ENCODE assay signal across 14 cellular contexts in the genomic region with DNA sequence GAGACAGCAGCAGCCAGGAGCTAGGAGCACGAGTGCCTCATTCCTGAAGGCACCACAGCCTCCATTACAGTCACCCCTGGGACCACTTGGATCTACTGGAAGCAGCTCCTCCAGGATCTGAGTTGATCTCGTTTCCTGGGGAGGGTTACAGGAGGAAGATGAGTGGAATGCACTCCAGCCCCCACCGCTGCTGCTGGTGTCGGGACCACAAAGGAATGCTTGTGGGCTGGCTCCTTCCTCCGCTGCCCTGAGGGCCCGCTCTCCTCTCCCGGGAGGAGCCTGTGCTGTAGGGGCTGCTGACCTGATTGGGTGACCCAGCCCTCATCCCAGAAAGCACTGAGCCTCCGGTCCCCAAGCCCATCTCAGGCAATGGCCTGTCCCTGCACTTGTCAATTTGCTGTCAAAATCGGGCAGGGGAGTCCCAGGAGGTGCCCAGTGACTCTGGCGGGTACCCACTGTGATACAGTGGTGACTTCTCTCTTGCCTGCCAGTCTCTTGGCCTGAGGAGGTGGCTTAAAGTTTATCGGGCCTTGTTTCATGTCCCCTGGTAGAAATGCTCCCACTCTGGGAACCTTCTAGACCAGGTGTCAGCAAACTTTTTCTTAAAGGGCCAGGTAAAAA. TPM values are rescaled to one million over a fixed set of nuclear protein-coding genes. Genes with fewer than 3 reads are reported as not detected.
DNase-seq lines count a peak whose midpoint lies in the region; ATAC-seq and TF ChIP-seq lines count a peak whose summit lies in the region.
"Had no signal": no experiment of that assay in that cellular context is flagged by ENCODE, and none has a peak within 500 bp of the region (broad histone marks: within the 10 kb centered on the region; RNA-seq: fewer than 3 reads in every experiment).

No MANE protein-coding gene starts in this region.

- ATAC-seq in HG03045 (IDR thresholded peaks at IDR 0.05; ENCODE audit: unreplicated experiment) (no peak), body of pancreas (no peak)
- ATAC-seq: PC-3 had no signal

- no peak overlapping the region for H3K9ac ChIP-seq in skeletal muscle tissue (ENCODE audit: low read depth in 1 of 3, low read length in 3 of 3)

- H3K27me3 ChIP-seq in SJCRH30 (no peaks in the 10 kb centered on the region), skeletal muscle tissue (ENCODE audit: control insufficient read depth in 3 of 3, insufficient read depth in 3 of 3, low read length in 3 of 3) (no peaks in the 10 kb centered on the region), body of pancreas (no peaks in the 10 kb centered on the region)
- H3K27me3 ChIP-seq: esophagus muscularis mucosa had no signal

- H3K4me3 ChIP-seq in SJCRH30 (no peak overlapping the region), skeletal muscle tissue (ENCODE audit: low read length in 3 of 3) (no peak overlapping the region), body of pancreas (no peak overlapping the region)
- H3K4me3 ChIP-seq: esophagus muscularis mucosa had no signal

- TF ChIP-seq POLR2A in body of pancreas (IDR thresholded peaks at IDR 0.05) = no peak

- no peak overlapping the region for H3K27ac ChIP-seq in SJCRH30
- peak overlapping the region; percentile 59 for H3K27ac ChIP-seq in skeletal muscle tissue (ENCODE audit: low read depth, low read length)
- H3K27ac ChIP-seq in body of pancreas = peak overlapping the region in 1 of 4 donors; percentile 25

- TF ChIP-seq CTCF in body of pancreas (IDR thresholded peaks at IDR 0.05) = no peak

- intact Hi-C loops in body of pancreas (cut with DNase I) = no loop called here

- H3K4me1 ChIP-seq in SJCRH30 (peaks cover 22% of the 10 kb centered on the region), skeletal muscle tissue (ENCODE audit: control insufficient read depth in 3 of 3, insufficient read depth in 3 of 3, low read length in 3 of 3) (peaks cover 22 to 30% (median 22%) of the 10 kb centered on the region in 3 donors), body of pancreas (peaks cover 25% of the 10 kb centered on the region)

- WGBS in body of pancreas, 2 donors = 80 to 82% methylated on average over 5 to 11 of the region's 11 CpGs

- no peaks in the 10 kb centered on the region for H3K36me3 ChIP-seq in SJCRH30
- H3K36me3 ChIP-seq in skeletal muscle tissue (ENCODE audit: control insufficient read depth in 3 of 3, insufficient read depth in 3 of 3, low read length in 3 of 3) = peaks cover 29 to 40% (median 40%) of the 10 kb centered on the region in 3 donors
- peaks cover 0 to 6% of the 10 kb centered on the region in 2 donors for H3K36me3 ChIP-seq in body of pancreas (replicated peaks in 1 of 2; ENCODE audit: insufficient read depth in 1 of 2, low read depth in 2 of 2)

- peak; percentile 80 for DNase-seq in ELR (ENCODE audit: low read depth)
- DNase-seq in SJCRH30 = peak; percentile 60 to 61
- DNase-seq in glomerular visceral epithelial cell (ENCODE audit: extremely low spot score) = peak; percentile 76
- DNase-seq in iPS-NIHi7 (ENCODE audit: extremely low spot score) = no peak
- DNase-seq in body of pancreas = no peak
- no peak for DNase-seq in stimulated activated CD4-positive, alpha-beta T cell treated with anti-CD3 and anti-CD28 coated beads, Interleukin-15, amount 100 ng/mL, for 24 hours
- DNase-seq: cortex of kidney, NCI-H1092 treated with DMSO at 0.1 percent for 48 hours, NCI-H2227 treated with DMSO at 0.1 percent for 48 hours, PC-3, posterior cingulate gyrus had no signal

- no peaks in the 10 kb centered on the region for H3K9me3 ChIP-seq in SJCRH30 (replicated peaks)
- H3K9me3 ChIP-seq in skeletal muscle tissue (ENCODE audit: control insufficient read depth in 3 of 3, low read length in 3 of 3) = no peaks in the 10 kb centered on the region
- H3K9me3 ChIP-seq in body of pancreas = no peaks in the 10 kb centered on the region
- H3K9me3 ChIP-seq: esophagus muscularis mucosa had no signal

RNA-seq across cellular contexts. Expression of a gene that starts 23.1 kb away (rescaled TPM):
- 7.0 and 8.8 TPM in 2 replicates for total RNA-seq in SJCRH30 (2014; rRNA removed; shearing (Covaris generic))
- 23.0 TPM for total RNA-seq in skeletal muscle tissue
- 10 to 100 TPM in 1 of 2 donors, 1 to 10 TPM in 1; 6.6 to 27.0 TPM for total RNA-seq in body of pancreas

RNA-seq across cellular contexts. Expression of a gene that starts 35.5 kb away (rescaled TPM):
- total RNA-seq in SJCRH30 (2014; rRNA removed; shearing (Covaris generic)) = 25.9 and 30.1 TPM in 2 replicates
- total RNA-seq in skeletal muscle tissue (15.1 TPM), body of pancreas (10 to 100 TPM; 14.2 to 17.9 TPM)

RNA-seq across cellular contexts. Expression of a gene that starts 59.6 kb away (rescaled TPM):
- 13.1 and 17.7 TPM in 2 replicates for total RNA-seq in SJCRH30 (2014; rRNA removed; shearing (Covaris generic))
- total RNA-seq in skeletal muscle tissue (5.7 TPM), body of pancreas (10 to 100 TPM; 12.2 to 12.9 TPM)

Comparison
In these comparisons a context has a peak if more than half of its experiments do, and no peak if none do; other contexts are left out.
1. DNase-seq: peak in ELR (single experiment), SJCRH30 (2 of 2) and glomerular visceral epithelial cell (single experiment); none in iPS-NIHi7 (single experiment), body of pancreas (0 of 4) and stimulated activated CD4-positive, alpha-beta T cell treated with anti-CD3 and anti-CD28 coated beads, Interleukin-15, amount 100 ng/mL, for 24 hours (single experiment).